25 cellular contexts compared by ENCODE assay signal in genomic region chr9:98877211-98877730, GRCh38.
"Had no signal": no experiment of that assay in that cellular context is flagged by ENCODE, and none has a peak within 500 bp of the region (broad histone marks: within the 10 kb centered on the region; RNA-seq: fewer than 3 reads in every experiment).

No MANE protein-coding gene starts in this region.

- ATAC-seq: activated CD4-positive, alpha-beta T cell treated with anti-CD3 and anti-CD28 coated beads for 36 hours; activated CD8-positive, alpha-beta T cell treated with anti-CD3 and anti-CD28 coated beads, Interleukin-2, amount 10 ng/mL, durations not matched to agents 7 days and 5 days; activated T-cell treated with anti-CD3 and anti-CD28 coated beads, Interleukin-2, amount 50 U/mL, for 4 hours; activated T-helper 17 cell treated with anti-CD3 and anti-CD28 coated beads, Interleukin-2, amount 50 U/mL, for 72 hours; body of pancreas; esophagus mucosa had no signal

- DNase-seq: activated CD4-positive, alpha-beta memory T cell treated with anti-CD3 and anti-CD28 coated beads for 36 hours; activated CD4-positive, alpha-beta T cell treated with anti-CD3 and anti-CD28 coated beads for 36 hours; activated CD4-positive, alpha-beta T cell treated with anti-CD3 and anti-CD28 coated beads, Interleukin-2, amount 10 ng/mL, durations not matched to agents 24 days and 14 days; activated CD4-positive, CD25-positive, alpha-beta regulatory T cell; activated CD4-positive, CD25-positive, alpha-beta regulatory T cell treated with anti-CD3 and anti-CD28 coated beads, Interleukin-2, amount 50 U/mL, for 72 hours; activated CD8-positive, alpha-beta T cell treated with anti-CD3 and anti-CD28 coated beads, Interleukin-2, amount 10 ng/mL, durations not matched to agents 7 days and 5 days; activated effector memory CD4-positive, alpha-beta T cell treated with Interleukin-2 at 50 U/mL for 16 hours; activated gamma-delta T cell treated with Interleukin-2 at 50 U/mL for 16 hours; activated naive CD4-positive, alpha-beta T cell treated with anti-CD3 and anti-CD28 coated beads, Interleukin-2, amount 50 U/mL, for 16 hours; activated naive CD4-positive, alpha-beta T cell treated with Interleukin-2 at 50 U/mL for 16 hours; activated T-cell treated with anti-CD3 and anti-CD28 coated beads, Interleukin-2, amount 50 U/mL, for 4 hours; amniotic stem cell; anterior cingulate cortex; body of pancreas; central memory CD4-positive, alpha-beta T cell; cerebellar nuclear complex; colonic mucosa; effector memory CD4-positive, alpha-beta T cell; endodermal cell; foreskin fibroblast; head of caudate nucleus; T-helper 2 cell had no signal

- H3K27ac ChIP-seq: body of pancreas, colonic mucosa had no signal

- H3K36me3 Mint-ChIP-seq: activated CD4-positive, alpha-beta memory T cell treated with anti-CD3 and anti-CD28 coated beads for 36 hours; activated naive CD8-positive, alpha-beta T cell had no signal

- H3K9me3 ChIP-seq: body of pancreas, colonic mucosa had no signal

- H3K4me1 Mint-ChIP-seq: activated CD4-positive, alpha-beta T cell treated with anti-CD3 and anti-CD28 coated beads for 36 hours; activated CD4-positive, alpha-beta T cell treated with anti-CD3 and anti-CD28 coated beads, Interleukin-2, amount 10 ng/mL, durations not matched to agents 24 days and 14 days; activated T-helper 17 cell treated with anti-CD3 and anti-CD28 coated beads, Interleukin-2, amount 50 U/mL, for 72 hours; endodermal cell had no signal

- H3K36me3 ChIP-seq: colonic mucosa had no signal

- H3K27ac Mint-ChIP-seq: activated CD4-positive, alpha-beta memory T cell treated with anti-CD3 and anti-CD28 coated beads for 36 hours; activated CD4-positive, alpha-beta T cell treated with anti-CD3 and anti-CD28 coated beads for 36 hours; activated CD4-positive, alpha-beta T cell treated with anti-CD3 and anti-CD28 coated beads, Interleukin-2, amount 10 ng/mL, durations not matched to agents 24 days and 14 days; activated CD8-positive, alpha-beta T cell treated with anti-CD3 and anti-CD28 coated beads, Interleukin-2, amount 10 ng/mL, durations not matched to agents 7 days and 5 days; activated naive CD8-positive, alpha-beta T cell; activated T-helper 17 cell treated with anti-CD3 and anti-CD28 coated beads, Interleukin-2, amount 50 U/mL, for 72 hours; endodermal cell had no signal

- H3K4me3 ChIP-seq: body of pancreas, colonic mucosa had no signal

- H3K27me3 ChIP-seq: body of pancreas, colonic mucosa had no signal

- H3K9me3 Mint-ChIP-seq: activated CD4-positive, alpha-beta memory T cell treated with anti-CD3 and anti-CD28 coated beads for 36 hours; activated CD4-positive, alpha-beta T cell treated with anti-CD3 and anti-CD28 coated beads, Interleukin-2, amount 10 ng/mL, durations not matched to agents 24 days and 14 days; activated T-cell treated with anti-CD3 and anti-CD28 coated beads, Interleukin-2, amount 50 U/mL, for 4 hours; activated T-helper 17 cell treated with anti-CD3 and anti-CD28 coated beads, Interleukin-2, amount 50 U/mL, for 72 hours; endodermal cell had no signal

- H3K4me3 Mint-ChIP-seq: activated CD4-positive, alpha-beta memory T cell treated with anti-CD3 and anti-CD28 coated beads for 36 hours; activated CD4-positive, alpha-beta T cell treated with anti-CD3 and anti-CD28 coated beads for 36 hours; activated CD4-positive, alpha-beta T cell treated with anti-CD3 and anti-CD28 coated beads, Interleukin-2, amount 10 ng/mL, durations not matched to agents 24 days and 14 days; activated CD8-positive, alpha-beta T cell treated with anti-CD3 and anti-CD28 coated beads, Interleukin-2, amount 10 ng/mL, durations not matched to agents 7 days and 5 days; activated naive CD8-positive, alpha-beta T cell; activated T-cell treated with anti-CD3 and anti-CD28 coated beads, Interleukin-2, amount 50 U/mL, for 4 hours; activated T-helper 17 cell treated with anti-CD3 and anti-CD28 coated beads, Interleukin-2, amount 50 U/mL, for 72 hours; endodermal cell had no signal

- H3K4me1 ChIP-seq: colonic mucosa had no signal
